In the genomic region with DNA sequence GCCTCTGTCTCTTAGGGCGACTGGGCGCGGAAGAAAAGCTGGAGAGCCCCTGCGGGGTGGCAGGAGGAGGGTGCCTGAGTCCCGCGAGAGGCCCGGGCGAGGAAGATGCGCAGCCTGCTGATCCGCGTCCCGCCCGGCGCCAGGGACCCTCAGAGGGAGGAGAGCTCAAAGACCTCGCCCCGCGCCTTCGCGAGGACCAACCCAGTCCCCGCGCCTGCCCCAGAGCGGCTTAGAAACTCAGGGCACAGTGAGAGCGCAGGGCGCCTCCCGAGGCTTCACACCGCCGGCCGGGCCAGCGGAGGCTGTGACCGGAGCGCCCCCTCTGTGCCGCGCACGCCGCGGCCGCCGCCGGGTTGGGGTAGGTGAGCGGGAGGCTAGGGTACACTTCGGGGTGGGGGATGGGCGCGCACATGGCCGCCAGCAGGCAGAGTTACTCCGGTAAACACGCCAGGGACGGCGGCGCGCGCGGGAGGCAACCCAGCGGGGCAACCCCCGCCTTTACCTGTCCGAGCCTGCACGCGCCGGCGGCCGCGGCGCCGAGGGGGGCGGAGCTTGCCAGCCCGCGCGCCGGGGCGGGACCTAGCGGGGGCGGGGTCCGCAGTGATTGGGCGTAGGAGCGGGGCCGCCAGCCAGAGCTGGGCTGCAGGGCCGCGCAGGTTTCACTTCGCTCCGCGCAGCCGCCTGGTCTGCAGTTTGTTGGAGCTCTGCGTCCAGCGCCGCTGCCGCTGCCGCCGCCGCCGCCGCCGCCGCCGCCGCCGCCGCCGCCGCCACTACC, we compare ENCODE assay signal across 9 cellular contexts. TPM values are rescaled to one million over a fixed set of nuclear protein-coding genes. Genes with fewer than 3 reads are reported as not detected.
DNase-seq lines count a peak whose midpoint lies in the region; ATAC-seq, FAIRE-seq and TF ChIP-seq lines count a peak whose summit lies in the region.
"Had no signal": no experiment of that assay in that cellular context is flagged by ENCODE, and none has a peak within 500 bp of the region (broad histone marks: within the 10 kb centered on the region; RNA-seq: fewer than 3 reads in every experiment).

A gene with protein sequence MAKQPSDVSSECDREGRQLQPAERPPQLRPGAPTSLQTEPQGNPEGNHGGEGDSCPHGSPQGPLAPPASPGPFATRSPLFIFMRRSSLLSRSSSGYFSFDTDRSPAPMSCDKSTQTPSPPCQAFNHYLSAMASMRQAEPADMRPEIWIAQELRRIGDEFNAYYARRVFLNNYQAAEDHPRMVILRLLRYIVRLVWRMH (plus strand): TSS at position 662 of the 775 bp plus-strand sequence. CDS start 2,832 bp downstream, outside the sequence.

- TSS peak; percentile 50 for BruUV-seq in HepG2 (replicated peaks; lab: Mats Ljungman, UMichigan)

- POLR2A ChIA-PET in HepG2 (lab: Yijun Ruan, JAX) = interaction anchor here (0.6 to 2.2 kb wide), 28 partner anchors 9 to 934 kb away, joined by 3 to 17 read pairs (median 4); a partner anchor contains a TSS

- 6% methylated on average over 42 of the region's 98 CpGs for WGBS in HepG2 (ENCODE audit: low lambda C conversion rate)

- H3K9me3 ChIP-seq in BLaER1 treated with 17β-estradiol and CSF1 and Interleukin-3, amounts not matched to agents 10 nM and 100 nM (replicated peaks in 1 of 11) = no peaks in the 10 kb centered on the region
- no peaks in the 10 kb centered on the region for H3K9me3 ChIP-seq in HepG2 (ENCODE audit: low read length)

- no peak within 1 kb of the TSS for H2AFZ ChIP-seq in HepG2 (ENCODE audit: low read length)

- H3K4me3 ChIP-seq in BLaER1 treated with 17β-estradiol and CSF1 and Interleukin-3, amounts not matched to agents 10 nM and 100 nM = peak within 1 kb of the TSS; percentile 73 to 90 (median 84)
- peak within 1 kb of the TSS; percentile 76 to 93 (median 86) for H3K4me3 ChIP-seq in HepG2 (replicated peaks in 1 of 3; ENCODE audit: insufficient read depth in 1 of 3, low read depth in 2 of 3, low read length in 3 of 3)

- H3K4me2 ChIP-seq in BLaER1 treated with 17β-estradiol and CSF1 and Interleukin-3, amounts not matched to agents 10 nM and 100 nM = peak within 1 kb of the TSS; percentile 93 to 99 (median 98)
- H3K4me2 ChIP-seq in HepG2 (ENCODE audit: low read depth, low read length) = peak within 1 kb of the TSS; percentile 85

- CTCF ChIA-PET in HepG2 (lab: Yijun Ruan, JAX; ENCODE audit: low intra/inter-chr PET ratio, low total read pairs) = no interaction called here

- H3K27me3 ChIP-seq in BLaER1 treated with 17β-estradiol and CSF1 and Interleukin-3, amounts not matched to agents 10 nM and 100 nM = peaks cover 51 to 80% (median 59%) of the 10 kb centered on the region in 11 experiments
- H3K27me3 ChIP-seq in HepG2 (ENCODE audit: control insufficient read depth in 1 of 2, insufficient read depth in 2 of 2, low read length in 2 of 2) = peaks cover 0 to 3% of the 10 kb centered on the region in 2 experiments; a peak in 1 of 5 replicates

- peaks cover 7 to 77% (median 67%) of the 10 kb centered on the region in 11 experiments; a peak in 20 of 22 replicates for H4K20me1 ChIP-seq in BLaER1 treated with 17β-estradiol and CSF1 and Interleukin-3, amounts not matched to agents 10 nM and 100 nM
- 0 out of 2 replicates have a peak, but pooled peaks cover 4% of the 10 kb centered on the region for H4K20me1 ChIP-seq in HepG2 (ENCODE audit: insufficient read depth, low read length)

- peak; percentile 53 for FAIRE-seq in HepG2 (lab: Jason Lieb, UNC)
- FAIRE-seq: endometrium had no signal

- peak; percentile 71 for ATAC-seq in GM19324 (IDR thresholded peaks at IDR 0.05; ENCODE audit: low FRiP score, unreplicated experiment)
- ATAC-seq in HG03460 (IDR thresholded peaks at IDR 0.05; ENCODE audit: unreplicated experiment) = peak; percentile 50
- ATAC-seq in HepG2 = peak; percentile 67

- peak; percentile 74 for TF ChIP-seq RAD21 in HepG2 (CRISPR knock-in tag; IDR thresholded peaks at IDR 0.05)

- in situ Hi-C loops in HepG2 (cut with HindIII; ENCODE audit: extremely low pct_ligation_motif_present, low pct_unique_long_range_greater_than_20kb) = no loop called here

- peak; percentile 79 for TF ChIP-seq CTCF in HepG2 (CRISPR knock-in tag; IDR thresholded peaks at IDR 0.05)

- peak within 1 kb of the TSS; percentile 72 to 90 (median 83) for H3K9ac ChIP-seq in BLaER1 treated with 17β-estradiol and CSF1 and Interleukin-3, amounts not matched to agents 10 nM and 100 nM
- H3K9ac ChIP-seq in HepG2 (ENCODE audit: insufficient read depth, low read depth, low read length) = peak within 1 kb of the TSS; percentile 80

- DNase-seq in NCI-H524 treated with DMSO at 0.1 percent for 48 hours (lab: John Stamatoyannopoulos, UW) (peak; percentile 81), cortex of kidney (lab: John Stamatoyannopoulos, UW) (peak; percentile 79), HepG2 (ENCODE audit: low spot score) (peak; percentile 89)
- DNase-seq in activated CD4-positive, alpha-beta T cell treated with anti-CD3 and anti-CD28 coated beads for 48 hours = peak; percentile 92
- DNase-seq in stimulated activated CD4-positive, alpha-beta T cell treated with anti-CD3 and anti-CD28 coated beads, Interleukin-2, amount 100 ng/mL, for 48 hours = peak; percentile 86 to 90

- TF ChIP-seq EP300 in HepG2 (IDR thresholded peaks at IDR 0.05; ENCODE audit: low read depth in 2 of 2, low read length in 2 of 2) = peak; percentile 50 to 59; a peak in 2 of 4 replicates
- TF ChIP-seq EP300 in HepG2 (CRISPR knock-in tag; IDR thresholded peaks at IDR 0.05; ENCODE audit: borderline replicate concordance) = no peak; the same call in 1 of the 2 replicates

- peak in 1 of 2 experiments; percentile 92; a peak in 2 of 4 replicates for TF ChIP-seq POLR2A in HepG2 (IDR thresholded peaks at IDR 0.05; ENCODE audit: insufficient read depth in 1 of 2, low read depth in 2 of 2, low read length in 2 of 2)

- peaks cover 0 to 20% (median 18%) of the 10 kb centered on the region in 11 experiments; a peak in 17 of 22 replicates for H3K36me3 ChIP-seq in BLaER1 treated with 17β-estradiol and CSF1 and Interleukin-3, amounts not matched to agents 10 nM and 100 nM
- H3K36me3 ChIP-seq in HepG2 (replicated peaks in 1 of 2; ENCODE audit: control insufficient read depth in 1 of 2, insufficient read depth in 2 of 2, low read length in 2 of 2) = peaks cover 7 to 17% of the 10 kb centered on the region in 2 experiments; a peak in 3 of 5 replicates

- H3K27ac ChIP-seq in BLaER1 treated with 17β-estradiol and CSF1 and Interleukin-3, amounts not matched to agents 10 nM and 100 nM = peak within 1 kb of the TSS in 10 of 11 experiments; percentile 64 to 81 (median 72); a peak in 21 of 22 replicates
- peak within 1 kb of the TSS; percentile 82 for H3K27ac ChIP-seq in HepG2 (ENCODE audit: extremely low read length, insufficient read depth, low read length)

- peaks cover 40% of the 10 kb centered on the region for H3K79me2 ChIP-seq in HepG2 (ENCODE audit: insufficient read depth, low read length)

- H3K4me1 ChIP-seq in BLaER1 treated with 17β-estradiol and CSF1 and Interleukin-3, amounts not matched to agents 10 nM and 100 nM = peaks cover 41 to 58% (median 56%) of the 10 kb centered on the region in 10 experiments
- peaks cover 43% of the 10 kb centered on the region for H3K4me1 ChIP-seq in HepG2 (ENCODE audit: insufficient read depth, low read length)

- intact Hi-C loops in HepG2 (cut with micrococcal nuclease; ENCODE audit: unreplicated experiment) = loop anchor here (2.0 to 10.0 kb wide), 2 partner anchors 34 to 454 kb away; no protein-coding TSS in a partner anchor

TF ChIP-seq in HepG2, 621 proteins besides CTCF, POLR2A, EP300 and RAD21 (continues in another document):
- TF ChIP-seq GABPB1 (CRISPR knock-in tag; IDR thresholded peaks at IDR 0.05) (peak; percentile 81), ZNF7 (CRISPR knock-in tag; IDR thresholded peaks at IDR 0.05) (no peak)
- TF ChIP-seq, protein P1, sequence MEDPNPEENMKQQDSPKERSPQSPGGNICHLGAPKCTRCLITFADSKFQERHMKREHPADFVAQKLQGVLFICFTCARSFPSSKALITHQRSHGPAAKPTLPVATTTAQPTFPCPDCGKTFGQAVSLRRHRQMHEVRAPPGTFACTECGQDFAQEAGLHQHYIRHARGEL (CRISPR knock-in tag; IDR thresholded peaks at IDR 0.05) = peak; percentile 85; the same call in 1 of the 2 replicates
- TF ChIP-seq, protein P2, sequence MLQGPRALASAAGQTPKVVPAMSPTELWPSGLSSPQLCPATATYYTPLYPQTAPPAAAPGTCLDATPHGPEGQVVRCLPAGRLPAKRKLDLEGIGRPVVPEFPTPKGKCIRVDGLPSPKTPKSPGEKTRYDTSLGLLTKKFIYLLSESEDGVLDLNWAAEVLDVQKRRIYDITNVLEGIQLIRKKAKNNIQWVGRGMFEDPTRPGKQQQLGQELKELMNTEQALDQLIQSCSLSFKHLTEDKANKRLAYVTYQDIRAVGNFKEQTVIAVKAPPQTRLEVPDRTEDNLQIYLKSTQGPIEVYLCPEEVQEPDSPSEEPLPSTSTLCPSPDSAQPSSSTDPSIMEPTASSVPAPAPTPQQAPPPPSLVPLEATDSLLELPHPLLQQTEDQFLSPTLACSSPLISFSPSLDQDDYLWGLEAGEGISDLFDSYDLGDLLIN (CRISPR knock-in tag; IDR thresholded peaks at IDR 0.05; ENCODE audit: borderline replicate concordance) = 0 out of 2 replicates have a peak, but pooled peaks have one; percentile 36

RNA-seq across cellular contexts. Expression of the gene that starts here (rescaled TPM):
- total RNA-seq in HepG2 (2016; rRNA removed; fragmentation: Illumina TruSeq; extraction: Trizol) = 9.7 and 9.9 TPM in 2 replicates
- total RNA-seq in HepG2 (2016; cell fraction: cytosol; rRNA removed; fragmentation: Illumina TruSeq; extraction: Trizol; ENCODE audit: low read depth) = 1.5 and 4.5 TPM in 2 replicates
- 6.4 and 9.7 TPM in 2 replicates for total RNA-seq in HepG2 (2016; cell fraction: insoluble cytoplasmic fraction; rRNA removed; fragmentation: Illumina TruSeq; extraction: Trizol)
- total RNA-seq in HepG2 (2016; cell fraction: membrane; rRNA removed; fragmentation: Illumina TruSeq; extraction: Trizol) = 6.9 and 7.6 TPM in 2 replicates
- 22.7 and 24.2 TPM in 2 replicates for total RNA-seq in HepG2 (2016; cell fraction: nucleus; rRNA removed; fragmentation: Illumina TruSeq; extraction: Trizol)
- 6.1 and 6.4 TPM in 2 replicates for polyA plus RNA-seq in HepG2 (2011; rRNA removed)
- polyA plus RNA-seq in HepG2 (2011; cell fraction: cytosol; rRNA removed) = 3.7 and 5.7 TPM in 2 replicates
- 9.5 and 16.1 TPM in 2 replicates for polyA plus RNA-seq in HepG2 (2011; cell fraction: nucleus; rRNA removed)
- 11.6 and 12.0 TPM in 2 replicates for polyA plus RNA-seq in HepG2 (2012)
- 1.6 and 2.1 TPM in 2 replicates for polyA plus RNA-seq in HepG2 (2016; cell fraction: cytosol; fragmentation: Illumina TruSeq; extraction: Trizol; ENCODE audit: low read depth)
- 9.9 and 10.8 TPM in 2 replicates for polyA plus RNA-seq in HepG2 (2016; cell fraction: insoluble cytoplasmic fraction; fragmentation: Illumina TruSeq; extraction: Trizol; ENCODE audit: low read depth)
- polyA plus RNA-seq in HepG2 (2016; cell fraction: membrane; fragmentation: Illumina TruSeq; extraction: Trizol; ENCODE audit: low read depth) = 3.1 and 3.8 TPM in 2 replicates
- 22.4 and 23.3 TPM in 2 replicates for polyA plus RNA-seq in HepG2 (2016; cell fraction: nucleus; fragmentation: Illumina TruSeq; extraction: Trizol; ENCODE audit: insufficient read depth, low read depth)
- 7.4 and 11.0 TPM in 2 replicates for polyA minus RNA-seq in HepG2 (2011; rRNA and poly(A)+ RNA removed; ENCODE audit: low replicate concordance)
- polyA minus RNA-seq in HepG2 (2011; cell fraction: cytosol; rRNA and poly(A)+ RNA removed) = 6.5 and 6.6 TPM in 2 replicates
- polyA minus RNA-seq in HepG2 (2011; cell fraction: nucleus; rRNA and poly(A)+ RNA removed) = 24.2 and 24.5 TPM in 2 replicates

Comparison
In these comparisons a context has a peak if more than half of its experiments do, and no peak if none do; other contexts are left out.
1. Peak in every context shown above with its lines: DNase-seq, ATAC-seq, H3K4me3 ChIP-seq and H3K27ac ChIP-seq.